10 cellular contexts compared by ENCODE assay signal in the genomic region with DNA sequence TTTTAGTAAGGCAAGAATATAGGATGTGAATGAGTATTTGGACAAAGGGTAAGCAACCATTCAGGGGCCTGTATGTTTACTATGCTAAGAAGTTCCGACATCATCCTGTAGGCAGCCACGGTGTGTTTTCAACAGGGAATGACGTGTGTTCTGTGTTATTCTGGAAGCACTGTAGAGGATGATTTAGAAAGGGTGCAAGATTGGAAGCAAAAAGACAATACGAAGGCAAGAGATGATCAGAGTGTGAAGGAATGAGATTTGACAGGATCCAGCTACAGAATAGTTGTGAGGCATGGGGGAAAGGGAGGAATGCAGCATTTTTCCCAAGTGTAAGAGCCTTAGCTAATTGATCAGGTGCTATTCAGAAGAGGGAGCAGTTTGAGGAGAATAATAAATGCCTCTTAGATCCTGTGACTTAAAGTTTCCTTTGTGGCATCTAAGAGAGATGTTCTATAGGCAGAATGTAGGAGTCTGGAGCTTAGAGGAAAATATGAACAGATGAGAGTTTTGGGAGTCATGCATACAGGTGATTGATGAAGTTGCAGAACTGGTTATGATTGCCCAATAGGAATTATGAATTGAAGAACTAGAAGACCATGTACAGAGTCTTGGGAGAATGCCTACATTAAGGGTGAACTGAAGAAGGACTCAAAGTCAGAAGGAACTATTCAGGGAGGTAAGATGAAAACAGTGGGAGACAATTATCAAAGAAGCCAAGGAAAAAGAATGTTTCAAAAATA. TPM values are rescaled to one million over a fixed set of nuclear protein-coding genes. Genes with fewer than 3 reads are reported as not detected.
DNase-seq lines count a peak whose midpoint lies in the region; ATAC-seq, FAIRE-seq and TF ChIP-seq lines count a peak whose summit lies in the region.
"Had no signal": no experiment of that assay in that cellular context is flagged by ENCODE, and none has a peak within 500 bp of the region (broad histone marks: within the 10 kb centered on the region; RNA-seq: fewer than 3 reads in every experiment).

No MANE protein-coding gene starts in this region.

- ATAC-seq in DND-41 (ENCODE audit: insufficient read depth, low read depth) (no peak), GM18868 (IDR thresholded peaks at IDR 0.05; ENCODE audit: unreplicated experiment) (no peak)

- TF ChIP-seq CTCF in DND-41 (IDR thresholded peaks at IDR 0.05; ENCODE audit: borderline replicate concordance, extremely low read depth, low read length, poor library complexity, severe bottlenecking) (no peak), NB4 (IDR thresholded peaks at IDR 0.05; ENCODE audit: low read depth, low read length) (no peak), bronchial epithelial cell (IDR thresholded peaks at IDR 0.05; ENCODE audit: insufficient read depth, low read length, severe bottlenecking) (no peak), neural cell (IDR thresholded peaks at IDR 0.05; ENCODE audit: poor library complexity, severe bottlenecking) (no peak)

- H2AFZ ChIP-seq in DND-41 (ENCODE audit: low read depth, low read length) = no peak overlapping the region
- H2AFZ ChIP-seq in neural cell (ENCODE audit: low read depth, low read length) = no peak overlapping the region
- H2AFZ ChIP-seq: parathyroid adenoma had no signal

- peaks cover 61% of the 10 kb centered on the region for H3K4me1 ChIP-seq in DND-41 (ENCODE audit: insufficient read depth, low read length)
- H3K4me1 ChIP-seq: parathyroid adenoma had no signal

- no peaks in the 10 kb centered on the region for H3K9me3 ChIP-seq in DND-41 (ENCODE audit: insufficient read depth, low read length, severe bottlenecking)
- H3K9me3 ChIP-seq in neural cell (ENCODE audit: low read length) = no peaks in the 10 kb centered on the region

- DNase-seq in DND-41 = no peak
- no peak for DNase-seq in NB4 (ENCODE audit: low read depth)
- peak; percentile 66 for DNase-seq in bronchial epithelial cell (ENCODE audit: low read depth)
- no peak for DNase-seq in islet precursor cell
- no peak for DNase-seq in GM03348 (ENCODE audit: low spot score)
- DNase-seq: activated gamma-delta T cell treated with Interleukin-2 at 50 U/mL for 16 hours had no signal

- no peaks in the 10 kb centered on the region for H3F3A ChIP-seq in neural cell (ENCODE audit: insufficient read depth, low read length, poor library complexity, severe bottlenecking)

- H3K9ac ChIP-seq in DND-41 (ENCODE audit: low read depth, low read length) (peak overlapping the region; percentile 97; the same call in 1 of the 2 replicates), neural cell (ENCODE audit: low read length) (no peak overlapping the region)
- H3K9ac ChIP-seq: parathyroid adenoma had no signal

- H4K20me1 ChIP-seq in DND-41 (ENCODE audit: insufficient read depth, low read length) (peaks cover 47% of the 10 kb centered on the region), neural cell (ENCODE audit: insufficient read depth) (no peaks in the 10 kb centered on the region)

- no peak for FAIRE-seq in bronchial epithelial cell (lab: Jason Lieb, UNC)
- FAIRE-seq: urothelium cell line had no signal

- H3K4me2 ChIP-seq in DND-41 (ENCODE audit: insufficient read depth, low read length) (peak overlapping the region; percentile 78), neural cell (ENCODE audit: low read length) (no peak overlapping the region)

- no peak for TF ChIP-seq EP300 in neural cell (conservative IDR thresholded peaks at IDR 0.05; ENCODE audit: poor library complexity, severe bottlenecking)

- H3K4me3 ChIP-seq in DND-41 (ENCODE audit: low read depth in 1 of 2, low read length in 2 of 2) (peak overlapping the region in 1 of 2 experiments; percentile 98; a peak in 2 of 4 replicates), NB4 (ENCODE audit: low read depth, low read length) (peak overlapping the region; percentile 6), bronchial epithelial cell (ENCODE audit: low read depth, low read length) (no peak overlapping the region), neural cell (ENCODE audit: low read length) (peak overlapping the region; percentile 90)

- no peak for TF ChIP-seq RAD21 in neural cell (conservative IDR thresholded peaks at IDR 0.05)

- H3K79me2 ChIP-seq in DND-41 (ENCODE audit: insufficient read depth, low read length) (peaks cover 78% of the 10 kb centered on the region), neural cell (replicated peaks; ENCODE audit: insufficient read depth, low read length) (peaks cover 54% of the 10 kb centered on the region)

- no peaks in the 10 kb centered on the region for H3K27me3 ChIP-seq in DND-41 (ENCODE audit: insufficient read depth, low read length, poor library complexity)
- no peaks in the 10 kb centered on the region for H3K27me3 ChIP-seq in bronchial epithelial cell (ENCODE audit: control insufficient read depth, insufficient read depth, low read length)
- no peaks in the 10 kb centered on the region for H3K27me3 ChIP-seq in neural cell (ENCODE audit: insufficient read depth, low read depth, low read length)

- H3K9me2 ChIP-seq in neural cell (ENCODE audit: insufficient read depth, low read length) = no peaks in the 10 kb centered on the region

- H3K36me3 ChIP-seq in DND-41 (ENCODE audit: insufficient read depth, low read length) = peaks cover 58% of the 10 kb centered on the region
- H3K36me3 ChIP-seq in bronchial epithelial cell (ENCODE audit: control insufficient read depth, insufficient read depth, low read length) = no peaks in the 10 kb centered on the region
- H3K36me3 ChIP-seq in neural cell (ENCODE audit: insufficient read depth, low read length) = no peaks in the 10 kb centered on the region

- H3K27ac ChIP-seq in DND-41 (ENCODE audit: low read length) (no peak overlapping the region), neural cell (ENCODE audit: low read length) (no peak overlapping the region)
- H3K27ac ChIP-seq: parathyroid adenoma had no signal

- no peak for TF ChIP-seq POLR2A in NB4 (IDR thresholded peaks at IDR 0.05; ENCODE audit: extremely low read depth, insufficient read length)

TF ChIP-seq in neural cell, 6 proteins besides CTCF, POLR2A, EP300 and RAD21:
- TF ChIP-seq EZH2 (IDR thresholded peaks at IDR 0.05; ENCODE audit: borderline replicate concordance, insufficient read depth, low read length, poor library complexity, severe bottlenecking) (no peak), POLR2AphosphoS5 (IDR thresholded peaks at IDR 0.05) (no peak), MXI1 (conservative IDR thresholded peaks at IDR 0.05; ENCODE audit: poor library complexity, severe bottlenecking) (no peak), TAF1 (IDR thresholded peaks at IDR 0.05; ENCODE audit: low read depth) (no peak), SMC3 (conservative IDR thresholded peaks at IDR 0.05; ENCODE audit: poor library complexity) (no peak)
- TF ChIP-seq, protein P1, sequence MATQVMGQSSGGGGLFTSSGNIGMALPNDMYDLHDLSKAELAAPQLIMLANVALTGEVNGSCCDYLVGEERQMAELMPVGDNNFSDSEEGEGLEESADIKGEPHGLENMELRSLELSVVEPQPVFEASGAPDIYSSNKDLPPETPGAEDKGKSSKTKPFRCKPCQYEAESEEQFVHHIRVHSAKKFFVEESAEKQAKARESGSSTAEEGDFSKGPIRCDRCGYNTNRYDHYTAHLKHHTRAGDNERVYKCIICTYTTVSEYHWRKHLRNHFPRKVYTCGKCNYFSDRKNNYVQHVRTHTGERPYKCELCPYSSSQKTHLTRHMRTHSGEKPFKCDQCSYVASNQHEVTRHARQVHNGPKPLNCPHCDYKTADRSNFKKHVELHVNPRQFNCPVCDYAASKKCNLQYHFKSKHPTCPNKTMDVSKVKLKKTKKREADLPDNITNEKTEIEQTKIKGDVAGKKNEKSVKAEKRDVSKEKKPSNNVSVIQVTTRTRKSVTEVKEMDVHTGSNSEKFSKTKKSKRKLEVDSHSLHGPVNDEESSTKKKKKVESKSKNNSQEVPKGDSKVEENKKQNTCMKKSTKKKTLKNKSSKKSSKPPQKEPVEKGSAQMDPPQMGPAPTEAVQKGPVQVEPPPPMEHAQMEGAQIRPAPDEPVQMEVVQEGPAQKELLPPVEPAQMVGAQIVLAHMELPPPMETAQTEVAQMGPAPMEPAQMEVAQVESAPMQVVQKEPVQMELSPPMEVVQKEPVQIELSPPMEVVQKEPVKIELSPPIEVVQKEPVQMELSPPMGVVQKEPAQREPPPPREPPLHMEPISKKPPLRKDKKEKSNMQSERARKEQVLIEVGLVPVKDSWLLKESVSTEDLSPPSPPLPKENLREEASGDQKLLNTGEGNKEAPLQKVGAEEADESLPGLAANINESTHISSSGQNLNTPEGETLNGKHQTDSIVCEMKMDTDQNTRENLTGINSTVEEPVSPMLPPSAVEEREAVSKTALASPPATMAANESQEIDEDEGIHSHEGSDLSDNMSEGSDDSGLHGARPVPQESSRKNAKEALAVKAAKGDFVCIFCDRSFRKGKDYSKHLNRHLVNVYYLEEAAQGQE (IDR thresholded peaks at IDR 0.05; ENCODE audit: borderline replicate concordance) = no peak

RNA-seq across cellular contexts. Expression of gene SMC5, which starts 2.5 kb away (rescaled TPM):
- 15.2 and 16.6 TPM in 2 replicates for total RNA-seq in bronchial epithelial cell
- polyA plus RNA-seq in neural cell = 32.3 and 37.2 TPM in 2 replicates
- polyA minus RNA-seq in neural cell = 39.0 and 50.4 TPM in 2 replicates
